ENCODE assay signal across 1 cellular context in the genomic region with DNA sequence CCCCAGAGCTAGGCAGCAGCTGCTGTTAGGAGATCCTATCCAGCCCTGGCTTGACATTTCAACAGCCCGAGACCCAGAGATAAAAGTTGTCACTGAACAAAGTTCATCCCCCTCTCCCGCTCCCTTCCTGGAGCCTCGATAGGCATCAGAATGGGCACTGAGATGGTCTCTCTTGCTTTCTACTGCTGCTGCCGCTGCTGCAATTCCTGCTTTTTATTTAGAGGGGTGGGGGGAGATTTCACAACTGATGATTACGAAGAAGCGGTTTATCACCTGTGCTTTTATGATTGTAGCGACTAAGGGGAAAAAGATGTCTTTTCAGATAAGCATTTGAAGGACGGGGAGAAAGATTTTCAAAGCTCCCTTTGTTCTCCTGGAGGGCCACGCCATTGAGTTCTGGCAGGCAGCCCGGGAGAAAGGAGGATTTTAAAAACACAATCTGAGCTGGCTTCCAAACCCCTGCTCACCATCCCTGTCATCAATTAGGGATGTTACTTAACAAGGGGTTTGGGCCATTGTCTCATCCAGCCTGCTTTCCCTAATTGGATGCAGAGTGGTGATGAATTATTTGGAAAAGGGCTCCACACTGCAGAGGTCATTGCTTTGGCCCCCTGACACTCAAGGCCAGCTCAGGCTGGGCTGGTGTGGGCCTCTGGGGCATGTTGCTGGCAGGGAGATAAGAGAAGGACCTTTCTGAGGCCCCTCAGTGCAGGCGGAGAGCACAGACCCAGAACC.
A peak's percentile ranks its signal among the peaks of the same experiment; 100 is the strongest.
TF ChIP-seq lines count a peak whose summit lies in the region.

No MANE protein-coding gene starts in this region.

TF ChIP-seq in SK-N-SH, 30 proteins besides CTCF, POLR2A, EP300 and RAD21 (continued from another document):
- TF ChIP-seq POLR2AphosphoS5 (IDR thresholded peaks at IDR 0.05; ENCODE audit: low read depth, low read length) (0 out of 2 replicates have a peak, but pooled peaks have one; percentile 8), MXI1 (IDR thresholded peaks at IDR 0.05; ENCODE audit: low read depth, low read length) (no peak; the same call in 1 of the 2 replicates), ELF1 (IDR thresholded peaks at IDR 0.05) (no peak), FOXJ3 (CRISPR knock-in tag; IDR thresholded peaks at IDR 0.05) (peak; percentile 88; the same call in 1 of the 2 replicates), CHD2 (IDR thresholded peaks at IDR 0.05; ENCODE audit: low read length, partially characterized antibody) (peak; percentile 77), MAX (IDR thresholded peaks at IDR 0.05; ENCODE audit: low read depth) (no peak), SMC3 (IDR thresholded peaks at IDR 0.05; ENCODE audit: low read depth, low read length) (peak; percentile 11; the same call in 1 of the 2 replicates), RCOR1 (IDR thresholded peaks at IDR 0.05; ENCODE audit: low read length) (peak; percentile 90), FOXM1 (IDR thresholded peaks at IDR 0.05; ENCODE audit: low read depth) (no peak), TAF1 (IDR thresholded peaks at IDR 0.05; ENCODE audit: borderline replicate concordance, low read depth, low read length) (no peak), RXRA (IDR thresholded peaks at IDR 0.05; ENCODE audit: borderline replicate concordance, low read depth) (no peak), ZBTB33 (IDR thresholded peaks at IDR 0.05; ENCODE audit: borderline replicate concordance, low read depth) (no peak), EZH2phosphoT487 (IDR thresholded peaks at IDR 0.05; ENCODE audit: borderline replicate concordance, low read depth) (no peak), YY1 (IDR thresholded peaks at IDR 0.05; ENCODE audit: low read depth) (no peak), JUND (IDR thresholded peaks at IDR 0.05) (0 out of 2 replicates have a peak, but pooled peaks have one; percentile 5), NRF1 (IDR thresholded peaks at IDR 0.05; ENCODE audit: low read depth, low read length) (no peak), GATA2 (CRISPR knock-in tag; IDR thresholded peaks at IDR 0.05) (peak; percentile 94), TCF12 (IDR thresholded peaks at IDR 0.05) (peak; percentile 56; the same call in 1 of the 2 replicates)
- TF ChIP-seq, protein P1, sequence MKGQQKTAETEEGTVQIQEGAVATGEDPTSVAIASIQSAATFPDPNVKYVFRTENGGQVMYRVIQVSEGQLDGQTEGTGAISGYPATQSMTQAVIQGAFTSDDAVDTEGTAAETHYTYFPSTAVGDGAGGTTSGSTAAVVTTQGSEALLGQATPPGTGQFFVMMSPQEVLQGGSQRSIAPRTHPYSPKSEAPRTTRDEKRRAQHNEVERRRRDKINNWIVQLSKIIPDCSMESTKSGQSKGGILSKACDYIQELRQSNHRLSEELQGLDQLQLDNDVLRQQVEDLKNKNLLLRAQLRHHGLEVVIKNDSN (IDR thresholded peaks at IDR 0.05; ENCODE audit: borderline replicate concordance, low read depth), result no peak
- TF ChIP-seq, protein P2, sequence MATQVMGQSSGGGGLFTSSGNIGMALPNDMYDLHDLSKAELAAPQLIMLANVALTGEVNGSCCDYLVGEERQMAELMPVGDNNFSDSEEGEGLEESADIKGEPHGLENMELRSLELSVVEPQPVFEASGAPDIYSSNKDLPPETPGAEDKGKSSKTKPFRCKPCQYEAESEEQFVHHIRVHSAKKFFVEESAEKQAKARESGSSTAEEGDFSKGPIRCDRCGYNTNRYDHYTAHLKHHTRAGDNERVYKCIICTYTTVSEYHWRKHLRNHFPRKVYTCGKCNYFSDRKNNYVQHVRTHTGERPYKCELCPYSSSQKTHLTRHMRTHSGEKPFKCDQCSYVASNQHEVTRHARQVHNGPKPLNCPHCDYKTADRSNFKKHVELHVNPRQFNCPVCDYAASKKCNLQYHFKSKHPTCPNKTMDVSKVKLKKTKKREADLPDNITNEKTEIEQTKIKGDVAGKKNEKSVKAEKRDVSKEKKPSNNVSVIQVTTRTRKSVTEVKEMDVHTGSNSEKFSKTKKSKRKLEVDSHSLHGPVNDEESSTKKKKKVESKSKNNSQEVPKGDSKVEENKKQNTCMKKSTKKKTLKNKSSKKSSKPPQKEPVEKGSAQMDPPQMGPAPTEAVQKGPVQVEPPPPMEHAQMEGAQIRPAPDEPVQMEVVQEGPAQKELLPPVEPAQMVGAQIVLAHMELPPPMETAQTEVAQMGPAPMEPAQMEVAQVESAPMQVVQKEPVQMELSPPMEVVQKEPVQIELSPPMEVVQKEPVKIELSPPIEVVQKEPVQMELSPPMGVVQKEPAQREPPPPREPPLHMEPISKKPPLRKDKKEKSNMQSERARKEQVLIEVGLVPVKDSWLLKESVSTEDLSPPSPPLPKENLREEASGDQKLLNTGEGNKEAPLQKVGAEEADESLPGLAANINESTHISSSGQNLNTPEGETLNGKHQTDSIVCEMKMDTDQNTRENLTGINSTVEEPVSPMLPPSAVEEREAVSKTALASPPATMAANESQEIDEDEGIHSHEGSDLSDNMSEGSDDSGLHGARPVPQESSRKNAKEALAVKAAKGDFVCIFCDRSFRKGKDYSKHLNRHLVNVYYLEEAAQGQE (IDR thresholded peaks at IDR 0.05; ENCODE audit: low read depth, low read length), result no peak
TF ChIP-seq in SK-N-SH: peak in this region for 10.
